ENCODE assay signal across 20 cellular contexts in genomic region chr15:48381861-48382260, GRCh38.
"Had no signal": no experiment of that assay in that cellular context is flagged by ENCODE, and none has a peak within 500 bp of the region (broad histone marks: within the 10 kb centered on the region; RNA-seq: fewer than 3 reads in every experiment).

No MANE protein-coding gene starts in this region.

- H3K36me3 ChIP-seq: MG63, Peyer's patch, SJCRH30 had no signal

- H3K9me3 ChIP-seq: MG63, Peyer's patch, SJCRH30 had no signal

- DNase-seq: IMR-90, Karpas-422, KG1, MG63, NCI-H1092, NCI-H1105 treated with DMSO at 0.1 percent for 48 hours, NCI-H1417 treated with DMSO at 0.1 percent for 48 hours, NCI-H146, NCI-H1694 treated with DMSO at 0.1 percent for 48 hours, NCI-H1930, NCI-H2081, NCI-H2107, NCI-H2227 treated with DMSO at 0.1 percent for 48 hours, NCI-H524 treated with DMSO at 0.1 percent for 48 hours, NCI-H69, NCI-H774, PC-9, Peyer's patch, SHP77 treated with DMSO at 0.1 percent for 48 hours, SJCRH30 had no signal

- H3K4me1 ChIP-seq: Peyer's patch, SJCRH30 had no signal

- H3K27me3 ChIP-seq: Peyer's patch, SJCRH30 had no signal

- H3K4me2 ChIP-seq: PC-9 had no signal

- H3K4me3 ChIP-seq: MG63, PC-9, Peyer's patch, SJCRH30 had no signal

- H3K27ac ChIP-seq: PC-9, Peyer's patch, SJCRH30 had no signal
